Comparison of ENCODE assay signal across 8 cellular contexts in genomic region chr2:54708584-54709340, GRCh38. TPM values are rescaled to one million over a fixed set of nuclear protein-coding genes. Genes with fewer than 3 reads are reported as not detected.
DNase-seq lines count a peak whose midpoint lies in the region; ATAC-seq and TF ChIP-seq lines count a peak whose summit lies in the region.

No MANE protein-coding gene starts in this region.

- CTCF ChIA-PET in MCF 10A (lab: Yijun Ruan, JAX), result interaction anchor here (0.6 to 2.8 kb wide), 6 partner anchors 36 to 602 kb away, joined by 3 to 11 read pairs (median 6); no protein-coding TSS in a partner anchor

- POLR2A ChIA-PET in MCF 10A (lab: Yijun Ruan, JAX), result interaction anchor here (1.4 kb wide), 1 partner anchor 12 kb away, joined by 3 read pairs; no protein-coding TSS in a partner anchor

- no peak for TF ChIP-seq POLR2A in breast epithelium (IDR thresholded peaks at IDR 0.05)

- H3K36me3 ChIP-seq in breast epithelium (no peaks in the 10 kb centered on the region), left ventricle myocardium inferior (no peaks in the 10 kb centered on the region)

- ATAC-seq in activated T-cell treated with anti-CD3 and anti-CD28 coated beads, Interleukin-2, amount 50 U/mL, for 4 hours, result peak; percentile 58 to 70
- no peak for ATAC-seq in HG03432 (IDR thresholded peaks at IDR 0.05; ENCODE audit: unreplicated experiment)

- no peaks in the 10 kb centered on the region for H3K36me3 Mint-ChIP-seq in MCF 10A (ENCODE audit: insufficient read depth, unreplicated experiment)
- no peaks in the 10 kb centered on the region for H3K36me3 Mint-ChIP-seq in activated T-cell treated with anti-CD3 and anti-CD28 coated beads, Interleukin-2, amount 50 U/mL, for 4 hours (ENCODE audit: insufficient read depth)

- TF ChIP-seq CTCF in breast epithelium (IDR thresholded peaks at IDR 0.05), result peak in 1 of 3 donors; percentile 11
- no peak for TF ChIP-seq CTCF in MCF 10A (IDR thresholded peaks at IDR 0.05; ENCODE audit: unreplicated experiment)
- TF ChIP-seq CTCF in left ventricle myocardium inferior (IDR thresholded peaks at IDR 0.05; ENCODE audit: borderline replicate concordance), result peak; percentile 8

- H3K27me3 ChIP-seq in breast epithelium, result no peaks in the 10 kb centered on the region
- peaks cover 6% of the 10 kb centered on the region for H3K27me3 ChIP-seq in left ventricle myocardium inferior (ENCODE audit: low read depth)

- no peak overlapping the region for H3K4me3 Mint-ChIP-seq in MCF 10A (ENCODE audit: unreplicated experiment)
- peak overlapping the region; percentile 62 for H3K4me3 Mint-ChIP-seq in activated T-cell treated with anti-CD3 and anti-CD28 coated beads, Interleukin-2, amount 50 U/mL, for 4 hours

- H3K27ac Mint-ChIP-seq in MCF 10A (ENCODE audit: low read depth, unreplicated experiment), result no peak overlapping the region

- H3K9me3 Mint-ChIP-seq in MCF 10A (ENCODE audit: unreplicated experiment), result no peaks in the 10 kb centered on the region
- H3K9me3 Mint-ChIP-seq in activated T-cell treated with anti-CD3 and anti-CD28 coated beads, Interleukin-2, amount 50 U/mL, for 4 hours, result no peaks in the 10 kb centered on the region

- peak overlapping the region; percentile 27 to 66 (median 53) for H3K4me3 ChIP-seq in breast epithelium
- peak overlapping the region; percentile 70 for H3K4me3 ChIP-seq in left ventricle myocardium inferior
- H3K4me3 ChIP-seq in skeletal muscle cell (ENCODE audit: low read depth, low read length), result peak overlapping the region; percentile 43

- H3K4me1 ChIP-seq in breast epithelium, result no peaks in the 10 kb centered on the region
- peaks cover 18% of the 10 kb centered on the region for H3K4me1 ChIP-seq in left ventricle myocardium inferior

- no peaks in the 10 kb centered on the region for H3K4me1 Mint-ChIP-seq in MCF 10A (ENCODE audit: insufficient read depth, unreplicated experiment)
- no peaks in the 10 kb centered on the region for H3K4me1 Mint-ChIP-seq in activated T-cell treated with anti-CD3 and anti-CD28 coated beads, Interleukin-2, amount 50 U/mL, for 4 hours (ENCODE audit: low read depth)

- DNase-seq in breast epithelium (ENCODE audit: low spot score in 2 of 2), result peak in 1 of 2 donors; percentile 57
- DNase-seq in MCF 10A (ENCODE audit: unreplicated experiment), result no peak
- no peak for DNase-seq in activated T-cell treated with anti-CD3 and anti-CD28 coated beads, Interleukin-2, amount 50 U/mL, for 4 hours
- DNase-seq in left ventricle myocardium inferior, result peak; percentile 34
- no peak for DNase-seq in skeletal muscle cell (ENCODE audit: low read depth)
- DNase-seq in NCI-H1436 (lab: John Stamatoyannopoulos, UW), result no peak
- DNase-seq in NCI-H82 treated with DMSO at 0.1 percent for 48 hours (lab: John Stamatoyannopoulos, UW; ENCODE audit: unreplicated experiment), result no peak

- intact Hi-C loops in breast epithelium (cut with DNase I; ENCODE audit: low total_unique reads) (no loop called here), MCF 10A (cut with micrococcal nuclease) (no loop called here), left ventricle myocardium inferior (cut with micrococcal nuclease) (loop anchor here (10.0 kb wide), 2 partner anchors 64 to 184 kb away; no protein-coding TSS in a partner anchor)

- H3K27me3 Mint-ChIP-seq in MCF 10A (ENCODE audit: insufficient read depth, unreplicated experiment), result no peaks in the 10 kb centered on the region
- peaks cover 19% of the 10 kb centered on the region for H3K27me3 Mint-ChIP-seq in activated T-cell treated with anti-CD3 and anti-CD28 coated beads, Interleukin-2, amount 50 U/mL, for 4 hours (ENCODE audit: low read depth)

- no peaks in the 10 kb centered on the region for H3K9me3 ChIP-seq in breast epithelium
- H3K9me3 ChIP-seq in left ventricle myocardium inferior (replicated peaks), result no peaks in the 10 kb centered on the region

- peak overlapping the region; percentile 7 to 26 for H3K27ac ChIP-seq in breast epithelium
- peak overlapping the region; percentile 18 for H3K27ac ChIP-seq in left ventricle myocardium inferior (replicated peaks)

- no TSS peak for BruUV-seq in MCF 10A (replicated peaks; lab: Mats Ljungman, UMichigan)

RNA-seq across cellular contexts. Expression of gene EML6, which starts 14.7 kb away (rescaled TPM):
- total RNA-seq in breast epithelium (1 to 10 TPM; 1.9 to 5.9 (median 2.3) TPM), MCF 10A (2022) (0.77 and 1.7 TPM in 2 replicates), left ventricle myocardium inferior (0.77 TPM)
- under 1 TPM; 0.28 to 0.71 (median 0.55) TPM for total RNA-seq in activated T-cell treated with anti-CD3 and anti-CD28 coated beads, Interleukin-2, amount 50 U/mL, for 4 hours
